Comparison of ENCODE assay signal across 12 cellular contexts in the genomic region with DNA sequence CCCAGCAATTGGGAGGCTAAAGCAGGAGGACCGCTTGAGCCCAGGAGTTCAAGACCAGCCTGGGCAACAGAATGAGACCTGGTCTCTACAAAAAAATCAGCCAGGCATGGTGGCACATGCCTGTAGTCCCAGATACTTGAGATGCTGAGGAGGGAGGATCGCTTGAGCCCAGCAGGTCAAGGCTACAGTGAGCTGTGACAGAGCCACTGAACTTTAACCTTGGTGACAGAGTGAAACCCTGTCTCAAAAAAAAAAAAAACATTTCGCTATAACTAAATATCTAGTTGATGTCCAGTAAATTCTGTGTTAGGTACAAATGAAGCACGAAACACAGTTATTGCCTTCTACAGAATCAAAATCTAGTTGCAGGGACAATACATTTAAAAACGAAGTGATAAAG.
DNase-seq lines count a peak whose midpoint lies in the region; FAIRE-seq and TF ChIP-seq lines count a peak whose summit lies in the region.
"Had no signal": no experiment of that assay in that cellular context is flagged by ENCODE, and none has a peak within 500 bp of the region (broad histone marks: within the 10 kb centered on the region; RNA-seq: fewer than 3 reads in every experiment).

No MANE protein-coding gene starts in this region.

- no peaks in the 10 kb centered on the region for H4K20me1 ChIP-seq in keratinocyte (ENCODE audit: control insufficient read depth, extremely low read depth, insufficient read depth, low read length)
- no peaks in the 10 kb centered on the region for H4K20me1 ChIP-seq in osteoblast (ENCODE audit: insufficient read depth, low read length)

- dilution Hi-C loops in keratinocyte (cut with MboI; ENCODE audit: extremely low pct_ligation_motif_present, low sequenced_read_pairs): no loop called here

- H3K9me1 ChIP-seq in keratinocyte (ENCODE audit: control insufficient read depth, extremely low read depth, insufficient read depth, low read length): no peaks in the 10 kb centered on the region

- no peaks in the 10 kb centered on the region for H3K9me3 Mint-ChIP-seq in Caco-2 (ENCODE audit: unreplicated experiment)
- H3K9me3 Mint-ChIP-seq in nephron progenitor cell: no peaks in the 10 kb centered on the region

- POLR2A ChIA-PET in Caco-2 (lab: Charles Lee) (no interaction called here), RWPE1 (lab: Yijun Ruan, JAX; ENCODE audit: low non-redundant PET) (no interaction called here)

- DNase-seq in Caco-2: no peak
- no peak for DNase-seq in RWPE1 (ENCODE audit: low spot score)
- no peak for DNase-seq in keratinocyte (ENCODE audit: low read depth, low spot score)
- DNase-seq in nephron progenitor cell: no peak
- no peak for DNase-seq in osteoblast (ENCODE audit: insufficient read length, low spot score, missing footprints)
- DNase-seq in NCI-H526 treated with DMSO at 0.1 percent for 48 hours (lab: John Stamatoyannopoulos, UW): no peak
- no peak for DNase-seq in cortex of kidney (lab: John Stamatoyannopoulos, UW)
- DNase-seq: DMS153, NCI-H1048, NCI-H524 had no signal

- no peak for FAIRE-seq in keratinocyte (lab: Jason Lieb, UNC)

- peak overlapping the region; percentile 14 for H3K27ac Mint-ChIP-seq in Caco-2 (ENCODE audit: unreplicated experiment)
- peak overlapping the region; percentile 96 for H3K27ac Mint-ChIP-seq in nephron progenitor cell

- H3K4me2 ChIP-seq in keratinocyte (ENCODE audit: control insufficient read depth, extremely low read depth, insufficient read depth, low read depth, low read length) (no peak overlapping the region), osteoblast (ENCODE audit: insufficient read depth, low read length) (no peak overlapping the region)
- H3K4me2 ChIP-seq: KMS-11 had no signal

- TF ChIP-seq CTCF in Caco-2 (IDR thresholded peaks at IDR 0.05; ENCODE audit: insufficient read depth in 1 of 2, low read depth in 1 of 2, low read length in 1 of 2, severe bottlenecking in 1 of 2, unreplicated experiment in 1 of 2): no peak
- no peak for TF ChIP-seq CTCF in RWPE1 (conservative IDR thresholded peaks at IDR 0.05; ENCODE audit: low read depth)
- TF ChIP-seq CTCF in keratinocyte (optimal IDR thresholded peaks at IDR 0.05 in 1 of 3, IDR thresholded peaks at IDR 0.05 in 1 of 3, conservative IDR thresholded peaks at IDR 0.05 in 1 of 3; ENCODE audit: extremely low read depth in 1 of 3, insufficient read depth in 2 of 3, low read length in 3 of 3): no peak
- no peak for TF ChIP-seq CTCF in nephron progenitor cell (IDR thresholded peaks at IDR 0.05)
- TF ChIP-seq CTCF in osteoblast (IDR thresholded peaks at IDR 0.05; ENCODE audit: extremely low read depth, low read depth, low read length): no peak

- peaks cover 14% of the 10 kb centered on the region for H3K4me1 Mint-ChIP-seq in Caco-2 (ENCODE audit: low read depth, unreplicated experiment)
- peaks cover 5% of the 10 kb centered on the region for H3K4me1 Mint-ChIP-seq in nephron progenitor cell

- H3K4me3 Mint-ChIP-seq in Caco-2 (ENCODE audit: unreplicated experiment): no peak overlapping the region
- no peak overlapping the region for H3K4me3 Mint-ChIP-seq in nephron progenitor cell

- CTCF ChIA-PET in Caco-2 (lab: Charles Lee): no interaction called here
- CTCF ChIA-PET in RWPE1 (lab: Yijun Ruan, JAX): no interaction called here

- peaks cover 20% of the 10 kb centered on the region for H3K36me3 Mint-ChIP-seq in Caco-2 (ENCODE audit: insufficient read depth, unreplicated experiment)
- H3K36me3 Mint-ChIP-seq in nephron progenitor cell (ENCODE audit: low read depth): peaks cover 55% of the 10 kb centered on the region

- intact Hi-C loops in Caco-2 (cut with micrococcal nuclease; ENCODE audit: unreplicated experiment): no loop called here

- H3K79me2 ChIP-seq in keratinocyte (ENCODE audit: control insufficient read depth, insufficient read depth, low read length) (no peaks in the 10 kb centered on the region), osteoblast (ENCODE audit: insufficient read depth, low read length) (no peaks in the 10 kb centered on the region)

- H3K4me1 ChIP-seq in Caco-2 (peaks cover 23% of the 10 kb centered on the region), keratinocyte (ENCODE audit: control insufficient read depth, extremely low read depth, insufficient read depth, low read length) (peaks cover 14% of the 10 kb centered on the region), osteoblast (ENCODE audit: insufficient read depth, low read length) (no peaks in the 10 kb centered on the region)

- no peaks in the 10 kb centered on the region for H3K27me3 ChIP-seq in Caco-2 (replicated peaks; ENCODE audit: control insufficient read depth, insufficient read depth, low read length)
- no peaks in the 10 kb centered on the region for H3K27me3 ChIP-seq in keratinocyte (ENCODE audit: control insufficient read depth, extremely low read depth, insufficient read depth, low read length)
- H3K27me3 ChIP-seq in osteoblast (ENCODE audit: insufficient read depth, low read length): no peaks in the 10 kb centered on the region

- H3K9ac ChIP-seq in keratinocyte (ENCODE audit: control insufficient read depth, extremely low read depth, insufficient read depth, low read length): no peak overlapping the region
- H3K9ac ChIP-seq: KMS-11 had no signal

- H3K9me3 ChIP-seq in Caco-2: no peaks in the 10 kb centered on the region
- no peaks in the 10 kb centered on the region for H3K9me3 ChIP-seq in keratinocyte (ENCODE audit: control insufficient read depth, low read depth, low read length)
- H3K9me3 ChIP-seq in osteoblast (ENCODE audit: low read depth, low read length): no peaks in the 10 kb centered on the region

- H3K4me3 ChIP-seq in Caco-2 (ENCODE audit: low read depth, low read length) (no peak overlapping the region), keratinocyte (ENCODE audit: control insufficient read depth in 2 of 3, extremely low read depth in 1 of 3, insufficient read depth in 2 of 3, low read depth in 1 of 3, low read length in 3 of 3) (no peak overlapping the region), osteoblast (ENCODE audit: insufficient read depth, low read length) (no peak overlapping the region)

- H3K27me3 Mint-ChIP-seq in Caco-2 (ENCODE audit: insufficient read depth, unreplicated experiment): no peaks in the 10 kb centered on the region
- H3K27me3 Mint-ChIP-seq in nephron progenitor cell (ENCODE audit: low read depth, poor library complexity): no peaks in the 10 kb centered on the region

- H3K27ac ChIP-seq in RWPE1: peak overlapping the region; percentile 84
- peak overlapping the region; percentile 87 for H3K27ac ChIP-seq in keratinocyte (ENCODE audit: control insufficient read depth, insufficient read depth, low read length)
- no peak overlapping the region for H3K27ac ChIP-seq in osteoblast (ENCODE audit: low read depth, low read length)
- H3K27ac ChIP-seq: C4-2B, KMS-11 had no signal

- H3K36me3 ChIP-seq in Caco-2 (ENCODE audit: control insufficient read depth, insufficient read depth, low read length) (no peaks in the 10 kb centered on the region), keratinocyte (ENCODE audit: control insufficient read depth in 2 of 2, extremely low read depth in 1 of 2, insufficient read depth in 2 of 2, low read length in 2 of 2) (peaks cover 5 to 6% of the 10 kb centered on the region in 2 experiments), osteoblast (ENCODE audit: insufficient read depth, low read length) (peaks cover 20% of the 10 kb centered on the region)

- BruUV-seq in Caco-2 (replicated peaks; lab: Mats Ljungman, UMichigan): no TSS peak

- H2AFZ ChIP-seq in keratinocyte (ENCODE audit: control insufficient read depth, low read length) (no peak overlapping the region), osteoblast (ENCODE audit: low read length) (no peak overlapping the region)
